Comparison of ENCODE assay signal across 20 cellular contexts in genomic region chr7:39355664-39356063, GRCh38.
DNase-seq lines count a peak whose midpoint lies in the region; ATAC-seq lines count a peak whose summit lies in the region.
"Had no signal": no experiment of that assay in that cellular context is flagged by ENCODE, and none has a peak within 500 bp of the region (broad histone marks: within the 10 kb centered on the region; RNA-seq: fewer than 3 reads in every experiment).

No MANE protein-coding gene starts in this region.

- peaks cover 6 to 10% (median 9%) of the 10 kb centered on the region in 4 donors for H3K4me1 Mint-ChIP-seq in CD4-positive, alpha-beta memory T cell
- H3K4me1 Mint-ChIP-seq in naive B cell: peaks cover 12 to 18% (median 14%) of the 10 kb centered on the region in 3 donors

- H3K36me3 ChIP-seq in CD4-positive, alpha-beta memory T cell (ENCODE audit: insufficient read depth, low read length): no peaks in the 10 kb centered on the region
- H3K36me3 ChIP-seq: HAP-1, heart right ventricle, Peyer's patch had no signal

- no peaks in the 10 kb centered on the region for H3K9me3 Mint-ChIP-seq in CD4-positive, alpha-beta memory T cell
- H3K9me3 Mint-ChIP-seq in naive B cell: no peaks in the 10 kb centered on the region
- H3K9me3 Mint-ChIP-seq: CD4-positive, alpha-beta T cell; stimulated activated naive B cell treated with anti-CD40 and anti-IgM and Interleukin-4, amounts not matched to agents 10 μg/mL and 1 μg/mL and 100 μg/mL, for 72 hours had no signal

- ATAC-seq in GM21619 (IDR thresholded peaks at IDR 0.05; ENCODE audit: unreplicated experiment): peak; percentile 42
- no peak for ATAC-seq in naive B cell (ENCODE audit: low read depth in 2 of 2)
- no peak for ATAC-seq in GM19351 (IDR thresholded peaks at IDR 0.05; ENCODE audit: unreplicated experiment)
- ATAC-seq in GM18511 (IDR thresholded peaks at IDR 0.05; ENCODE audit: unreplicated experiment): no peak
- ATAC-seq: heart right ventricle; stimulated activated naive B cell treated with anti-CD40 and anti-IgM and Interleukin-4, amounts not matched to agents 10 μg/mL and 1 μg/mL and 100 μg/mL, for 72 hours had no signal

- H3K27me3 ChIP-seq in CD4-positive, alpha-beta memory T cell (ENCODE audit: insufficient read depth, low read length): no peaks in the 10 kb centered on the region
- H3K27me3 ChIP-seq: Peyer's patch had no signal

- CTCF ChIA-PET in CD4-positive, alpha-beta memory T cell (lab: Charles Lee; ENCODE audit: partially characterized antibody): no interaction called here

- no peaks in the 10 kb centered on the region for H3K36me3 Mint-ChIP-seq in CD4-positive, alpha-beta memory T cell
- H3K36me3 Mint-ChIP-seq in naive B cell: no peaks in the 10 kb centered on the region
- H3K36me3 Mint-ChIP-seq: stimulated activated naive B cell treated with anti-CD40 and anti-IgM and Interleukin-4, amounts not matched to agents 10 μg/mL and 1 μg/mL and 100 μg/mL, for 72 hours had no signal

- intact Hi-C loops in CD4-positive, alpha-beta memory T cell (cut with micrococcal nuclease): no loop called here

- H3K9me3 ChIP-seq in CD4-positive, alpha-beta memory T cell (ENCODE audit: control insufficient read depth in 1 of 2, low read length in 2 of 2): no peaks in the 10 kb centered on the region
- H3K9me3 ChIP-seq: HAP-1, heart right ventricle, Peyer's patch had no signal

- H3K27me3 Mint-ChIP-seq in CD4-positive, alpha-beta memory T cell: no peaks in the 10 kb centered on the region
- H3K27me3 Mint-ChIP-seq in naive B cell: no peaks in the 10 kb centered on the region
- H3K27me3 Mint-ChIP-seq: CD4-positive, alpha-beta T cell; stimulated activated naive B cell treated with anti-CD40 and anti-IgM and Interleukin-4, amounts not matched to agents 10 μg/mL and 1 μg/mL and 100 μg/mL, for 72 hours had no signal

- no peak for DNase-seq in CD4-positive, alpha-beta memory T cell
- DNase-seq in OCI-M1 (lab: John Stamatoyannopoulos, UW) (peak; percentile 40), naive B cell (no peak), ecto neural progenitor cell (ENCODE audit: low spot score) (no peak)
- DNase-seq in effector CD4-positive, alpha-beta T cell: no peak
- DNase-seq: activated naive CD4-positive, alpha-beta T cell treated with anti-CD3 and anti-CD28 coated beads, Interleukin-2, amount 50 U/mL, for 16 hours; CD4-positive, alpha-beta T cell; central memory CD4-positive, alpha-beta T cell; DMS153; heart right ventricle; Kasumi-1; midbrain; NCI-H1105; NCI-H446; Peyer's patch; stimulated activated naive B cell treated with anti-CD40 and anti-IgM and Interleukin-4, amounts not matched to agents 10 μg/mL and 1 μg/mL and 100 μg/mL, for 72 hours had no signal

- no peaks in the 10 kb centered on the region for H3K4me1 ChIP-seq in CD4-positive, alpha-beta memory T cell (ENCODE audit: insufficient read depth, low read length)
- H3K4me1 ChIP-seq: Peyer's patch had no signal

- H3K4me3 Mint-ChIP-seq in CD4-positive, alpha-beta memory T cell: peak overlapping the region in 6 of 8 donors; percentile 4 to 75 (median 61)
- H3K4me3 Mint-ChIP-seq in naive B cell: peak overlapping the region in 5 of 8 donors; percentile 1 to 62 (median 45)
- H3K4me3 Mint-ChIP-seq: CD4-positive, alpha-beta T cell; stimulated activated naive B cell treated with anti-CD40 and anti-IgM and Interleukin-4, amounts not matched to agents 10 μg/mL and 1 μg/mL and 100 μg/mL, for 72 hours had no signal

- no peak overlapping the region for H3K27ac Mint-ChIP-seq in CD4-positive, alpha-beta memory T cell
- H3K27ac Mint-ChIP-seq in naive B cell: peak overlapping the region in 3 of 6 donors; percentile 10 to 87 (median 13)
- H3K27ac Mint-ChIP-seq: CD4-positive, alpha-beta T cell; stimulated activated naive B cell treated with anti-CD40 and anti-IgM and Interleukin-4, amounts not matched to agents 10 μg/mL and 1 μg/mL and 100 μg/mL, for 72 hours had no signal

- no peak overlapping the region for H3K4me3 ChIP-seq in CD4-positive, alpha-beta memory T cell (ENCODE audit: low read length in 2 of 2)
- H3K4me3 ChIP-seq: HAP-1, heart right ventricle, Peyer's patch had no signal

- POLR2A ChIA-PET in CD4-positive, alpha-beta memory T cell (lab: Charles Lee; ENCODE audit: partially characterized antibody): no interaction called here

- H3K27ac ChIP-seq in CD4-positive, alpha-beta memory T cell (ENCODE audit: low read depth, low read length): no peak overlapping the region
- H3K27ac ChIP-seq: heart right ventricle, Peyer's patch had no signal
